Comparison of ENCODE assay signal across 23 cellular contexts in genomic region chr4:118325443-118325842, GRCh38. TPM values are rescaled to one million over a fixed set of nuclear protein-coding genes. Genes with fewer than 3 reads are reported as not detected.
"Had no signal": no experiment of that assay in that cellular context is flagged by ENCODE, and none has a peak within 500 bp of the region (broad histone marks: within the 10 kb centered on the region; RNA-seq: fewer than 3 reads in every experiment).

No MANE protein-coding gene starts in this region.

- H3K4me1 ChIP-seq: adrenal gland, ascending aorta, foreskin keratinocyte, left lung, spleen, upper lobe of left lung had no signal

- H3K27ac Mint-ChIP-seq: activated naive CD4-positive, alpha-beta T cell treated with anti-CD3 and anti-CD28 coated beads, Interleukin-2, amount 50 U/mL, for 72 hours; activated T-cell treated with anti-CD3 and anti-CD28 coated beads, Interleukin-2, amount 50 U/mL, for 24 hours; activated T-helper 17 cell treated with anti-CD3 and anti-CD28 coated beads, Interleukin-2, amount 50 U/mL, for 72 hours; immature natural killer cell; naive B cell; T-helper 2 cell treated with Interferon-gamma antibody and Interleukin-4, amounts not matched to agents 5 μg/mL and 100 μg/mL, for 36 hours had no signal

- H3K27me3 Mint-ChIP-seq: activated T-helper 17 cell treated with anti-CD3 and anti-CD28 coated beads, Interleukin-2, amount 50 U/mL, for 72 hours had no signal

- H3K9me3 ChIP-seq: adrenal gland, ascending aorta, left lung, spleen, upper lobe of left lung had no signal

- DNase-seq: activated CD4-positive, CD25-positive, alpha-beta regulatory T cell treated with anti-CD3 and anti-CD28 coated beads, Interleukin-2, amount 50 U/mL, for 72 hours; activated T-cell treated with anti-CD3 and anti-CD28 coated beads, Interleukin-2, amount 50 U/mL, for 24 hours; adrenal gland; central memory CD4-positive, alpha-beta T cell; dermis blood vessel endothelial cell; effector CD8-positive, alpha-beta T cell; foreskin keratinocyte; immature natural killer cell; left lung; naive B cell; posterior cingulate gyrus; retina; spleen; stimulated activated CD4-positive, alpha-beta T cell treated with anti-CD3 and anti-CD28 coated beads, Interleukin-4, amount 100 ng/mL, for 24 hours; stimulated activated naive CD4-positive, alpha-beta T cell treated with Interleukin-2 at 50 U/mL for 16 hours; upper lobe of left lung had no signal

- H3K4me3 Mint-ChIP-seq: activated T-cell treated with anti-CD3 and anti-CD28 coated beads, Interleukin-2, amount 50 U/mL, for 24 hours; activated T-helper 17 cell treated with anti-CD3 and anti-CD28 coated beads, Interleukin-2, amount 50 U/mL, for 72 hours; immature natural killer cell; naive B cell; neural crest cell; T-helper 2 cell treated with Interferon-gamma antibody and Interleukin-4, amounts not matched to agents 5 μg/mL and 100 μg/mL, for 36 hours had no signal

- H3K36me3 Mint-ChIP-seq: activated naive CD4-positive, alpha-beta T cell treated with anti-CD3 and anti-CD28 coated beads, Interleukin-2, amount 50 U/mL, for 72 hours; immature natural killer cell; naive B cell had no signal

- ATAC-seq: activated naive CD4-positive, alpha-beta T cell treated with anti-CD3 and anti-CD28 coated beads, Interleukin-2, amount 50 U/mL, for 72 hours; activated T-helper 17 cell treated with anti-CD3 and anti-CD28 coated beads, Interleukin-2, amount 50 U/mL, for 72 hours; foreskin keratinocyte; left lung had no signal

- H3K4me1 Mint-ChIP-seq: activated T-helper 17 cell treated with anti-CD3 and anti-CD28 coated beads, Interleukin-2, amount 50 U/mL, for 72 hours; immature natural killer cell; naive B cell had no signal

- H3K27ac ChIP-seq: adrenal gland, ascending aorta, foreskin keratinocyte, left lung, spleen, upper lobe of left lung, VCaP had no signal

- H3K9me3 Mint-ChIP-seq: activated naive CD4-positive, alpha-beta T cell treated with anti-CD3 and anti-CD28 coated beads, Interleukin-2, amount 50 U/mL, for 72 hours; activated T-cell treated with anti-CD3 and anti-CD28 coated beads, Interleukin-2, amount 50 U/mL, for 24 hours; activated T-helper 17 cell treated with anti-CD3 and anti-CD28 coated beads, Interleukin-2, amount 50 U/mL, for 72 hours; naive B cell; neural crest cell; T-helper 2 cell treated with Interferon-gamma antibody and Interleukin-4, amounts not matched to agents 5 μg/mL and 100 μg/mL, for 36 hours had no signal

- H3K27me3 ChIP-seq: adrenal gland, ascending aorta, foreskin keratinocyte, left lung, spleen, upper lobe of left lung had no signal

- H3K36me3 ChIP-seq: adrenal gland, ascending aorta, left lung, spleen, upper lobe of left lung had no signal

- H3K4me3 ChIP-seq: adrenal gland, ascending aorta, left lung, lung, spleen, upper lobe of left lung had no signal

RNA-seq across cellular contexts. Expression of gene PRSS12, which starts 27.4 kb away (rescaled TPM):
- total RNA-seq: activated T-helper 17 cell treated with anti-CD3 and anti-CD28 coated beads, Interleukin-2, amount 50 U/mL, for 72 hours; ascending aorta had no signal
- polyA plus RNA-seq: immature natural killer cell had no signal
